20 cellular contexts compared by ENCODE assay signal in genomic region chr18:21300035-21300434, GRCh38. TPM values are rescaled to one million over a fixed set of nuclear protein-coding genes. Genes with fewer than 3 reads are reported as not detected.
DNase-seq lines count a peak whose midpoint lies in the region; ATAC-seq and TF ChIP-seq lines count a peak whose summit lies in the region.
"Had no signal": no experiment of that assay in that cellular context is flagged by ENCODE, and none has a peak within 500 bp of the region (broad histone marks: within the 10 kb centered on the region; RNA-seq: fewer than 3 reads in every experiment).

No MANE protein-coding gene starts in this region.

- H3K4me3 Mint-ChIP-seq in HFFc6 (peak overlapping the region; percentile 59), endothelial cell (ENCODE audit: unreplicated experiment) (no peak overlapping the region), neural progenitor cell (no peak overlapping the region), MCF 10A (ENCODE audit: unreplicated experiment) (no peak overlapping the region)

- BruUV-seq in A673 (replicated peaks; lab: Mats Ljungman, UMichigan): no TSS peak
- BruUV-seq in MCF 10A (replicated peaks; lab: Mats Ljungman, UMichigan): no TSS peak

- DNase-seq in A673 (ENCODE audit: low spot score) (peak; percentile 8), HFFc6 (no peak), endothelial cell (ENCODE audit: low spot score) (no peak), neural progenitor cell (ENCODE audit: low spot score) (no peak), lower leg skin (ENCODE audit: low spot score in 2 of 2) (no peak), GM19238 (ENCODE audit: insufficient read length, low spot score) (no peak), MCF 10A (ENCODE audit: unreplicated experiment) (no peak)
- DNase-seq: BE2C, DMS 273 treated with DMSO at 0.1 percent for 48 hours, DMS79 treated with DMSO at 0.1 percent for 48 hours, NCI-H1105 treated with DMSO at 0.1 percent for 48 hours, NCI-H2029 treated with DMSO at 0.1 percent for 48 hours, NCI-H345 had no signal

- peaks cover 100% of the 10 kb centered on the region for H3K79me2 ChIP-seq in neural progenitor cell (ENCODE audit: low read depth)

- no peaks in the 10 kb centered on the region for H3K9me3 ChIP-seq in A673 (ENCODE audit: low read depth, low read length, poor library complexity, severe bottlenecking)
- H3K9me3 ChIP-seq in neural progenitor cell (ENCODE audit: low read depth): no peaks in the 10 kb centered on the region
- H3K9me3 ChIP-seq: BE2C had no signal

- ATAC-seq in HG02870 (IDR thresholded peaks at IDR 0.05; ENCODE audit: unreplicated experiment): no peak
- ATAC-seq: HepG2, K562, Right ventricle myocardium inferior had no signal

- CTCF ChIA-PET in A673 (lab: Charles Lee): no interaction called here
- CTCF ChIA-PET in MCF 10A (lab: Yijun Ruan, JAX): interaction anchor here (0.6 to 1.1 kb wide), 2 partner anchors 12 to 93 kb away, joined by 3 to 4 read pairs; no protein-coding TSS in a partner anchor

- no peaks in the 10 kb centered on the region for H3K9me3 Mint-ChIP-seq in HFFc6
- H3K9me3 Mint-ChIP-seq in endothelial cell (ENCODE audit: unreplicated experiment): no peaks in the 10 kb centered on the region
- H3K9me3 Mint-ChIP-seq in neural progenitor cell: no peaks in the 10 kb centered on the region
- H3K9me3 Mint-ChIP-seq in MCF 10A (ENCODE audit: unreplicated experiment): no peaks in the 10 kb centered on the region

- H3K4me1 Mint-ChIP-seq in HFFc6 (ENCODE audit: low read depth) (peaks cover 75% of the 10 kb centered on the region), endothelial cell (ENCODE audit: unreplicated experiment) (peaks cover 71% of the 10 kb centered on the region), neural progenitor cell (peaks cover 44% of the 10 kb centered on the region), MCF 10A (ENCODE audit: insufficient read depth, unreplicated experiment) (peaks cover 16% of the 10 kb centered on the region)

- H3K36me3 Mint-ChIP-seq in HFFc6 (ENCODE audit: low read depth) (peaks cover 5% of the 10 kb centered on the region; the same call in 1 of the 2 replicates), endothelial cell (ENCODE audit: low read depth, unreplicated experiment) (peaks cover 9% of the 10 kb centered on the region), neural progenitor cell (peaks cover 19% of the 10 kb centered on the region), MCF 10A (ENCODE audit: insufficient read depth, unreplicated experiment) (no peaks in the 10 kb centered on the region)

- no peak for TF ChIP-seq POLR2A in lower leg skin (IDR thresholded peaks at IDR 0.05)

- H4K20me1 ChIP-seq in neural progenitor cell (ENCODE audit: low read depth): peaks cover 100% of the 10 kb centered on the region

- no peak overlapping the region for H3K27ac ChIP-seq in A673 (ENCODE audit: low read depth, low read length, poor library complexity, severe bottlenecking)
- peak overlapping the region; percentile 59 for H3K27ac ChIP-seq in neural progenitor cell
- H3K27ac ChIP-seq: HL-60 had no signal

- H2AFZ ChIP-seq in neural progenitor cell (replicated peaks): no peak overlapping the region

- POLR2A ChIA-PET in A673 (lab: Charles Lee; ENCODE audit: low non-redundant PET): no interaction called here
- POLR2A ChIA-PET in MCF 10A (lab: Yijun Ruan, JAX): interaction anchor here (1.7 kb wide), 1 partner anchor 28 kb away, joined by 4 read pairs; no protein-coding TSS in a partner anchor

- H3F3A ChIP-seq in neural progenitor cell (ENCODE audit: low read depth): peaks cover 54% of the 10 kb centered on the region

- H3K27me3 ChIP-seq in A673 (replicated peaks; ENCODE audit: insufficient read depth, low read depth, low read length, poor library complexity): peaks cover 26% of the 10 kb centered on the region
- no peaks in the 10 kb centered on the region for H3K27me3 ChIP-seq in neural progenitor cell
- H3K27me3 ChIP-seq: BE2C had no signal

- H3K27me3 Mint-ChIP-seq in HFFc6 (ENCODE audit: insufficient read depth) (no peaks in the 10 kb centered on the region), endothelial cell (ENCODE audit: unreplicated experiment) (peaks cover 1% of the 10 kb centered on the region), neural progenitor cell (ENCODE audit: insufficient read depth, low read depth) (no peaks in the 10 kb centered on the region), MCF 10A (ENCODE audit: insufficient read depth, unreplicated experiment) (no peaks in the 10 kb centered on the region)

- intact Hi-C loops in A673 (cut with micrococcal nuclease; ENCODE audit: unreplicated experiment) (no loop called here), lower leg skin (cut with DNase I; ENCODE audit: low total_unique reads) (no loop called here), MCF 10A (cut with micrococcal nuclease) (no loop called here)

- H3K36me3 ChIP-seq in A673 (ENCODE audit: insufficient read depth, low read length, poor library complexity, severe bottlenecking) (no peaks in the 10 kb centered on the region), neural progenitor cell (peaks cover 6% of the 10 kb centered on the region)
- H3K36me3 ChIP-seq: BE2C had no signal

- no peaks in the 10 kb centered on the region for H3K4me1 ChIP-seq in A673 (ENCODE audit: insufficient read depth, low read length, poor library complexity, severe bottlenecking)
- H3K4me1 ChIP-seq in neural progenitor cell: peaks cover 78% of the 10 kb centered on the region
- H3K4me1 ChIP-seq: BE2C had no signal

- TF ChIP-seq CTCF in A673 (conservative IDR thresholded peaks at IDR 0.05; ENCODE audit: low read depth, low read length) (no peak), HFFc6 (IDR thresholded peaks at IDR 0.05) (no peak), endothelial cell (IDR thresholded peaks at IDR 0.05; ENCODE audit: unreplicated experiment) (no peak), neural progenitor cell (IDR thresholded peaks at IDR 0.05) (no peak), lower leg skin (IDR thresholded peaks at IDR 0.05) (no peak), MCF 10A (IDR thresholded peaks at IDR 0.05; ENCODE audit: unreplicated experiment) (no peak)

- H3K27ac Mint-ChIP-seq in HFFc6: peak overlapping the region; percentile 86; the same call in 1 of the 2 replicates
- H3K27ac Mint-ChIP-seq in endothelial cell (ENCODE audit: unreplicated experiment): peak overlapping the region; percentile 97
- no peak overlapping the region for H3K27ac Mint-ChIP-seq in neural progenitor cell
- H3K27ac Mint-ChIP-seq in MCF 10A (ENCODE audit: low read depth, unreplicated experiment): no peak overlapping the region

- WGBS in lower leg skin, 2 donors: 41 to 48% methylated on average over 3 of the region's 3 CpGs

- H3K4me2 ChIP-seq in neural progenitor cell: peak overlapping the region; percentile 62

- H3K9ac ChIP-seq in neural progenitor cell: no peak overlapping the region

- no peak overlapping the region for H3K4me3 ChIP-seq in A673 (ENCODE audit: low read depth, low read length, poor library complexity, severe bottlenecking)
- H3K4me3 ChIP-seq in neural progenitor cell: no peak overlapping the region
- no peak overlapping the region for H3K4me3 ChIP-seq in lower leg skin (ENCODE audit: low read depth, poor library complexity, severe bottlenecking)
- H3K4me3 ChIP-seq: K562 had no signal

RNA-seq across cellular contexts. Expression of gene GREB1L, which starts 58.0 kb away (rescaled TPM):
- total RNA-seq in A673 (2021) (0.04 TPM in 1 of 2 replicates, not detected in the other), endothelial cell (ENCODE audit: unreplicated experiment) (105 TPM), neural progenitor cell (ENCODE audit: low replicate concordance) (251 and 278 TPM in 2 replicates), lower leg skin (1 to 10 TPM; 1.1 to 6.5 (median 4.0) TPM), MCF 10A (2022) (9.4 and 11.0 TPM in 2 replicates)
- 10 to 100 TPM in 2 of 6 experiments, 1 to 10 TPM in 4; 1.9 to 10.8 (median 2.3) TPM for total RNA-seq in HFFc6 (2021; fragmentation: NEBNext Ultra II Directional; extraction: Animal tissue kit (Norgen Biotek cat#: 25700))
- total RNA-seq: HT-29, K562, OCI-LY7 had no signal

Comparison
In these comparisons a context has a peak if more than half of its experiments do, and no peak if none do; other contexts are left out.
1. H3K27ac Mint-ChIP-seq: peak in HFFc6 (single experiment) and endothelial cell (single experiment); none in neural progenitor cell (single experiment) and MCF 10A (single experiment).